30 cellular contexts compared by ENCODE assay signal in genomic region chr9:114216976-114217375, GRCh38.
"Had no signal": no experiment of that assay in that cellular context is flagged by ENCODE, and none has a peak within 500 bp of the region (broad histone marks: within the 10 kb centered on the region; RNA-seq: fewer than 3 reads in every experiment).

No MANE protein-coding gene starts in this region.

- H3K27me3 Mint-ChIP-seq: activated CD4-positive, alpha-beta T cell treated with anti-CD3 and anti-CD28 coated beads for 36 hours; activated CD4-positive, alpha-beta T cell treated with anti-CD3 and anti-CD28 coated beads, Interleukin-2, amount 10 ng/mL, durations not matched to agents 7 days and 5 days; central memory CD8-positive, alpha-beta T cell had no signal

- DNase-seq: activated CD4-positive, alpha-beta T cell treated with anti-CD3 and anti-CD28 coated beads for 36 hours; activated CD4-positive, alpha-beta T cell treated with anti-CD3 and anti-CD28 coated beads, Interleukin-2, amount 10 ng/mL, durations not matched to agents 7 days and 5 days; activated CD4-positive, alpha-beta T cell treated with anti-CD3 and anti-CD28 coated beads, Interleukin-2, amount 50 U/mL, for 48 hours; activated CD8-positive, alpha-beta memory T cell treated with anti-CD3 and anti-CD28 coated beads, Interleukin-2, amount 50 U/mL, for 4 hours; activated CD8-positive, alpha-beta T cell treated with anti-CD3 and anti-CD28 coated beads, Interleukin-2, amount 10 ng/mL, durations not matched to agents 7 days and 5 days; activated gamma-delta T cell treated with Interleukin-2 at 50 U/mL for 16 hours; activated naive CD4-positive, alpha-beta T cell treated with anti-CD3 and anti-CD28 coated beads for 36 hours; activated T-cell treated with anti-CD3 and anti-CD28 coated beads for 4 hours; activated T-cell treated with anti-CD3 and anti-CD28 coated beads, Interleukin-2, amount 50 U/mL, for 4 hours; aorta; brain microvascular endothelial cell; NCI-H1092 treated with DMSO at 0.1 percent for 48 hours; NCI-H1417 treated with DMSO at 0.1 percent for 48 hours; NCI-H187 treated with DMSO at 0.1 percent for 48 hours; NCI-H345; NCI-H748 treated with DMSO at 0.1 percent for 48 hours; NK-92 treated with Interleukin-12 subunit alpha and Interleukin-12 subunit beta, amount 100 ng/mL, for 24 hours; PC-3; SHP77; SJCRH30 had no signal

- H3K27ac ChIP-seq: brain microvascular endothelial cell, cardiac muscle cell, KMS-11, SJCRH30, SK-N-MC had no signal

- H3K9ac ChIP-seq: KMS-11 had no signal

- H3K27me3 ChIP-seq: brain microvascular endothelial cell, cardiac muscle cell, SJCRH30 had no signal

- H3K9me3 ChIP-seq: SJCRH30 had no signal

- H3K9me3 Mint-ChIP-seq: activated CD4-positive, alpha-beta T cell treated with anti-CD3 and anti-CD28 coated beads, Interleukin-2, amount 10 ng/mL, durations not matched to agents 7 days and 5 days; activated naive CD4-positive, alpha-beta T cell treated with anti-CD3 and anti-CD28 coated beads for 36 hours; activated naive CD4-positive, alpha-beta T cell treated with anti-CD3 and anti-CD28 coated beads, Interleukin-2, amount 50 U/mL, for 72 hours; activated T-cell treated with anti-CD3 and anti-CD28 coated beads, Interleukin-2, amount 50 U/mL, for 4 hours; activated T-helper 1 cell treated with anti-CD3 and anti-CD28 coated beads, Interleukin-12 subunit alpha, Interleukin-12 subunit beta, Interleukin-2, Interleukin-4 antibody, amounts not matched to agents 30 ng/mL and 10 ng/mL and 1 ng/mL, durations not matched to agents 14 hours and 24 hours and 36 hours; central memory CD8-positive, alpha-beta T cell; T-helper 1 cell treated with Interleukin-12 subunit alpha and Interleukin-12 subunit beta and Interleukin-4 antibody, amounts not matched to agents 30 μg/mL and 1 μg/mL, for 36 hours; T-helper 2 cell treated with Interferon-gamma antibody and Interleukin-4, amounts not matched to agents 5 μg/mL and 100 μg/mL, for 36 hours; WTC11 had no signal

- H3K4me1 Mint-ChIP-seq: activated CD4-positive, alpha-beta T cell treated with anti-CD3 and anti-CD28 coated beads for 36 hours; activated CD4-positive, alpha-beta T cell treated with anti-CD3 and anti-CD28 coated beads, Interleukin-2, amount 10 ng/mL, durations not matched to agents 7 days and 5 days; central memory CD8-positive, alpha-beta T cell; WTC11 had no signal

- H3K27ac Mint-ChIP-seq: activated CD4-positive, alpha-beta T cell treated with anti-CD3 and anti-CD28 coated beads for 36 hours; activated CD4-positive, alpha-beta T cell treated with anti-CD3 and anti-CD28 coated beads, Interleukin-2, amount 10 ng/mL, durations not matched to agents 7 days and 5 days; activated CD8-positive, alpha-beta T cell treated with anti-CD3 and anti-CD28 coated beads, Interleukin-2, amount 10 ng/mL, durations not matched to agents 7 days and 5 days; activated naive CD4-positive, alpha-beta T cell treated with anti-CD3 and anti-CD28 coated beads for 36 hours; activated T-helper 1 cell treated with anti-CD3 and anti-CD28 coated beads, Interleukin-12 subunit alpha, Interleukin-12 subunit beta, Interleukin-2, Interleukin-4 antibody, amounts not matched to agents 30 ng/mL and 10 ng/mL and 1 ng/mL, durations not matched to agents 14 hours and 24 hours and 36 hours; T-helper 1 cell treated with Interleukin-12 subunit alpha and Interleukin-12 subunit beta and Interleukin-4 antibody, amounts not matched to agents 30 μg/mL and 1 μg/mL, for 36 hours; T-helper 2 cell treated with Interferon-gamma antibody and Interleukin-4, amounts not matched to agents 5 μg/mL and 100 μg/mL, for 36 hours; WTC11 had no signal

- H3K36me3 Mint-ChIP-seq: activated naive CD4-positive, alpha-beta T cell treated with anti-CD3 and anti-CD28 coated beads, Interleukin-2, amount 50 U/mL, for 72 hours had no signal

- ATAC-seq: activated CD4-positive, alpha-beta T cell treated with anti-CD3 and anti-CD28 coated beads for 36 hours; activated CD4-positive, CD25-positive, alpha-beta regulatory T cell treated with anti-CD3 and anti-CD28 coated beads, Interleukin-2, amount 50 U/mL, for 24 hours; activated CD8-positive, alpha-beta T cell treated with anti-CD3 and anti-CD28 coated beads, Interleukin-2, amount 10 ng/mL, durations not matched to agents 7 days and 5 days; activated naive CD4-positive, alpha-beta T cell treated with anti-CD3 and anti-CD28 coated beads, Interleukin-2, amount 50 U/mL, for 72 hours; activated T-cell treated with anti-CD3 and anti-CD28 coated beads, Interleukin-2, amount 50 U/mL, for 4 hours; PC-3; WTC11 had no signal

- H3K4me3 Mint-ChIP-seq: activated CD4-positive, alpha-beta T cell treated with anti-CD3 and anti-CD28 coated beads for 36 hours; activated CD4-positive, alpha-beta T cell treated with anti-CD3 and anti-CD28 coated beads, Interleukin-2, amount 10 ng/mL, durations not matched to agents 7 days and 5 days; activated CD8-positive, alpha-beta T cell treated with anti-CD3 and anti-CD28 coated beads, Interleukin-2, amount 10 ng/mL, durations not matched to agents 7 days and 5 days; activated naive CD4-positive, alpha-beta T cell treated with anti-CD3 and anti-CD28 coated beads for 36 hours; activated T-cell treated with anti-CD3 and anti-CD28 coated beads, Interleukin-2, amount 50 U/mL, for 4 hours; activated T-helper 1 cell treated with anti-CD3 and anti-CD28 coated beads, Interleukin-12 subunit alpha, Interleukin-12 subunit beta, Interleukin-2, Interleukin-4 antibody, amounts not matched to agents 30 ng/mL and 10 ng/mL and 1 ng/mL, durations not matched to agents 14 hours and 24 hours and 36 hours; central memory CD8-positive, alpha-beta T cell; T-helper 1 cell treated with Interleukin-12 subunit alpha and Interleukin-12 subunit beta and Interleukin-4 antibody, amounts not matched to agents 30 μg/mL and 1 μg/mL, for 36 hours; T-helper 2 cell treated with Interferon-gamma antibody and Interleukin-4, amounts not matched to agents 5 μg/mL and 100 μg/mL, for 36 hours; WTC11 had no signal

- H3K36me3 ChIP-seq: cardiac muscle cell, SJCRH30 had no signal

- H3K4me3 ChIP-seq: cardiac muscle cell, SJCRH30, SK-N-MC had no signal
